1 cellular context compared by ENCODE assay signal in the genomic region with DNA sequence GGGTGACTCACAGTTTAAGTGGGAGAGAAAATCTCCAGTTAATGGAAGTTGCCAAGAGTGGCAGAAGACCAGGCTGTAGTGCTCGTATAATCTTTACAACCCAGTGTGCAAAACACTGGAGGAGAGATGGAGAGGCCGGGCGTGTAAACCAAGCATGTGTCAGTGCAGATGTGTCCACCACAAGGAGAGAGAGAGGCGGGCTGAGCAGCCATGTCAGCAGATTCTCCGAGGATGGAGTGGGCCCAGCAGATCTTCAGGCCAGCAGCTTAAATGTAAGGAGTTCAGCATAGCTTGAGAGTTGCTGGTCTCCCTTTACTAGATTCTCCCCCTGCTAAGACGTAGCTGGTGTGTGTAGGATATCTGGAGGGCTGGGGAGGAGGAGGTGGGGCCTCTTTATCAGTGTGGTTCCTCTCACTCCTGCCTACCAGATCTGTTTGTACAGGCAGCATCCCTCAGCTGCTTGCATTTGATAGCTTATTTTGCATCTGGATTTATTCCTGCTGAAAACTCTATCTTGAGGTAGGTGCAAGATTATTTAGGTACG.
TF ChIP-seq lines count a peak whose summit lies in the region.

No MANE protein-coding gene starts in this region.

TF ChIP-seq in K562, 482 proteins besides CTCF, POLR2A, EP300 and RAD21 (continued from another document and continues in another):
- TF ChIP-seq NBN (IDR thresholded peaks at IDR 0.05; ENCODE audit: low read depth) (0 out of 2 replicates have a peak, but pooled peaks have one; percentile 44), CBX2 (IDR thresholded peaks at IDR 0.05; ENCODE audit: insufficient read depth, low read length, poor library complexity, severe bottlenecking) (no peak), TCFL5 (CRISPR knock-in tag; conservative IDR thresholded peaks at IDR 0.05) (no peak), NRF1 (conservative IDR thresholded peaks at IDR 0.05 in 1 of 2, IDR thresholded peaks at IDR 0.05 in 1 of 2) (no peak), HDAC6 (IDR thresholded peaks at IDR 0.05; ENCODE audit: low read depth, low read length) (no peak), TEAD4 (IDR thresholded peaks at IDR 0.05; ENCODE audit: low read length) (peak; percentile 96), TEAD4 (CRISPR knock-in tag; IDR thresholded peaks at IDR 0.05; ENCODE audit: borderline replicate concordance) (no peak), FOXK1 (CRISPR knock-in tag; IDR thresholded peaks at IDR 0.05; ENCODE audit: borderline replicate concordance) (no peak), ESRRB (CRISPR knock-in tag; IDR thresholded peaks at IDR 0.05; ENCODE audit: borderline replicate concordance) (no peak), CCNT2 (IDR thresholded peaks at IDR 0.05; ENCODE audit: borderline replicate concordance, extremely low read depth, insufficient read length, low read depth, low read length) (peak; percentile 62), CBFA2T2 (conservative IDR thresholded peaks at IDR 0.05) (peak; percentile 96), NR4A1 (CRISPR knock-in tag; IDR thresholded peaks at IDR 0.05) (no peak), NR4A1 (tag; IDR thresholded peaks at IDR 0.05) (peak; percentile 62), NCOA1 (IDR thresholded peaks at IDR 0.05; ENCODE audit: low read depth) (peak; percentile 42; the same call in 1 of the 2 replicates), ZNF384 (IDR thresholded peaks at IDR 0.05; ENCODE audit: low read depth, low read length) (no peak), DACH1 (IDR thresholded peaks at IDR 0.05; ENCODE audit: partially characterized antibody) (peak; percentile 6), EHMT2 (IDR thresholded peaks at IDR 0.05) (no peak), MECOM (CRISPR knock-in tag; IDR thresholded peaks at IDR 0.05) (peak; percentile 38; the same call in 1 of the 2 replicates), ZKSCAN1 (IDR thresholded peaks at IDR 0.05; ENCODE audit: low read depth, low read length) (0 out of 2 replicates have a peak, but pooled peaks have one; percentile 47), ZNF217 (CRISPR knock-in tag; IDR thresholded peaks at IDR 0.05) (no peak), C11orf30 (IDR thresholded peaks at IDR 0.05; ENCODE audit: low read depth) (peak; percentile 87), FOXM1 (IDR thresholded peaks at IDR 0.05; ENCODE audit: low read depth) (peak; percentile 89), FOXM1 (CRISPR knock-in tag; IDR thresholded peaks at IDR 0.05; ENCODE audit: low read depth) (no peak), POLR2H (tag; IDR thresholded peaks at IDR 0.05; ENCODE audit: low read depth) (no peak), HDAC2 (IDR thresholded peaks at IDR 0.05) (peak; percentile 86), PCBP1 (IDR thresholded peaks at IDR 0.05; ENCODE audit: low read depth, low read length, poor library complexity, severe bottlenecking) (no peak), HNRNPLL (IDR thresholded peaks at IDR 0.05; ENCODE audit: low read depth, low read length, poor library complexity, severe bottlenecking) (no peak), DPF2 (IDR thresholded peaks at IDR 0.05) (peak; percentile 90), ARID1B (IDR thresholded peaks at IDR 0.05) (peak; percentile 96), ZNF589 (CRISPR knock-in tag; IDR thresholded peaks at IDR 0.05; ENCODE audit: low read depth) (no peak), ARNT (IDR thresholded peaks at IDR 0.05) (peak; percentile 49 to 86; a peak in 3 of 4 replicates), ZEB2 (IDR thresholded peaks at IDR 0.05) (0 out of 2 replicates have a peak, but pooled peaks have one; percentile 40), MAFG (tag; conservative IDR thresholded peaks at IDR 0.05) (peak; percentile 83), CTBP1 (IDR thresholded peaks at IDR 0.05; ENCODE audit: borderline replicate concordance) (peak; percentile 73; the same call in 1 of the 2 replicates), CBFB (CRISPR knock-in tag; IDR thresholded peaks at IDR 0.05) (no peak), ZNF707 (CRISPR knock-in tag; conservative IDR thresholded peaks at IDR 0.05) (no peak), CBX8 (IDR thresholded peaks at IDR 0.05; ENCODE audit: borderline replicate concordance, extremely low read depth, low read depth, low read length, poor library complexity, severe bottlenecking) (no peak)
- TF ChIP-seq, protein P1, sequence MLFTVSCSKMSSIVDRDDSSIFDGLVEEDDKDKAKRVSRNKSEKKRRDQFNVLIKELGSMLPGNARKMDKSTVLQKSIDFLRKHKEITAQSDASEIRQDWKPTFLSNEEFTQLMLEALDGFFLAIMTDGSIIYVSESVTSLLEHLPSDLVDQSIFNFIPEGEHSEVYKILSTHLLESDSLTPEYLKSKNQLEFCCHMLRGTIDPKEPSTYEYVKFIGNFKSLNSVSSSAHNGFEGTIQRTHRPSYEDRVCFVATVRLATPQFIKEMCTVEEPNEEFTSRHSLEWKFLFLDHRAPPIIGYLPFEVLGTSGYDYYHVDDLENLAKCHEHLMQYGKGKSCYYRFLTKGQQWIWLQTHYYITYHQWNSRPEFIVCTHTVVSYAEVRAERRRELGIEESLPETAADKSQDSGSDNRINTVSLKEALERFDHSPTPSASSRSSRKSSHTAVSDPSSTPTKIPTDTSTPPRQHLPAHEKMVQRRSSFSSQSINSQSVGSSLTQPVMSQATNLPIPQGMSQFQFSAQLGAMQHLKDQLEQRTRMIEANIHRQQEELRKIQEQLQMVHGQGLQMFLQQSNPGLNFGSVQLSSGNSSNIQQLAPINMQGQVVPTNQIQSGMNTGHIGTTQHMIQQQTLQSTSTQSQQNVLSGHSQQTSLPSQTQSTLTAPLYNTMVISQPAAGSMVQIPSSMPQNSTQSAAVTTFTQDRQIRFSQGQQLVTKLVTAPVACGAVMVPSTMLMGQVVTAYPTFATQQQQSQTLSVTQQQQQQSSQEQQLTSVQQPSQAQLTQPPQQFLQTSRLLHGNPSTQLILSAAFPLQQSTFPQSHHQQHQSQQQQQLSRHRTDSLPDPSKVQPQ (CRISPR knock-in tag; IDR thresholded peaks at IDR 0.05; ENCODE audit: borderline replicate concordance): no peak
- TF ChIP-seq, protein P2, sequence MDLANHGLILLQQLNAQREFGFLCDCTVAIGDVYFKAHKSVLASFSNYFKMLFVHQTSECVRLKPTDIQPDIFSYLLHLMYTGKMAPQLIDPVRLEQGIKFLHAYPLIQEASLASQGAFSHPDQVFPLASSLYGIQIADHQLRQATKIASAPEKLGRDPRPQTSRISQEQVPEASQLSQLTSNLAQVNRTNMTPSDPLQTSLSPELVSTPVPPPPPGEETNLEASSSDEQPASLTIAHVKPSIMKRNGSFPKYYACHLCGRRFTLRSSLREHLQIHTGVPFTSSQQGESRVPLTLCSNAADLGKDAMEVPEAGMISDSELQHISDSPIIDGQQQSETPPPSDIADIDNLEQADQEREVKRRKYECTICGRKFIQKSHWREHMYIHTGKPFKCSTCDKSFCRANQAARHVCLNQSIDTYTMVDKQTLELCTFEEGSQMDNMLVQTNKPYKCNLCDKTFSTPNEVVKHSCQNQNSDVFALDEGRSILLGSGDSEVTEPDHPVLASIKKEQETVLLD (IDR thresholded peaks at IDR 0.05): no peak
- TF ChIP-seq, protein P3, sequence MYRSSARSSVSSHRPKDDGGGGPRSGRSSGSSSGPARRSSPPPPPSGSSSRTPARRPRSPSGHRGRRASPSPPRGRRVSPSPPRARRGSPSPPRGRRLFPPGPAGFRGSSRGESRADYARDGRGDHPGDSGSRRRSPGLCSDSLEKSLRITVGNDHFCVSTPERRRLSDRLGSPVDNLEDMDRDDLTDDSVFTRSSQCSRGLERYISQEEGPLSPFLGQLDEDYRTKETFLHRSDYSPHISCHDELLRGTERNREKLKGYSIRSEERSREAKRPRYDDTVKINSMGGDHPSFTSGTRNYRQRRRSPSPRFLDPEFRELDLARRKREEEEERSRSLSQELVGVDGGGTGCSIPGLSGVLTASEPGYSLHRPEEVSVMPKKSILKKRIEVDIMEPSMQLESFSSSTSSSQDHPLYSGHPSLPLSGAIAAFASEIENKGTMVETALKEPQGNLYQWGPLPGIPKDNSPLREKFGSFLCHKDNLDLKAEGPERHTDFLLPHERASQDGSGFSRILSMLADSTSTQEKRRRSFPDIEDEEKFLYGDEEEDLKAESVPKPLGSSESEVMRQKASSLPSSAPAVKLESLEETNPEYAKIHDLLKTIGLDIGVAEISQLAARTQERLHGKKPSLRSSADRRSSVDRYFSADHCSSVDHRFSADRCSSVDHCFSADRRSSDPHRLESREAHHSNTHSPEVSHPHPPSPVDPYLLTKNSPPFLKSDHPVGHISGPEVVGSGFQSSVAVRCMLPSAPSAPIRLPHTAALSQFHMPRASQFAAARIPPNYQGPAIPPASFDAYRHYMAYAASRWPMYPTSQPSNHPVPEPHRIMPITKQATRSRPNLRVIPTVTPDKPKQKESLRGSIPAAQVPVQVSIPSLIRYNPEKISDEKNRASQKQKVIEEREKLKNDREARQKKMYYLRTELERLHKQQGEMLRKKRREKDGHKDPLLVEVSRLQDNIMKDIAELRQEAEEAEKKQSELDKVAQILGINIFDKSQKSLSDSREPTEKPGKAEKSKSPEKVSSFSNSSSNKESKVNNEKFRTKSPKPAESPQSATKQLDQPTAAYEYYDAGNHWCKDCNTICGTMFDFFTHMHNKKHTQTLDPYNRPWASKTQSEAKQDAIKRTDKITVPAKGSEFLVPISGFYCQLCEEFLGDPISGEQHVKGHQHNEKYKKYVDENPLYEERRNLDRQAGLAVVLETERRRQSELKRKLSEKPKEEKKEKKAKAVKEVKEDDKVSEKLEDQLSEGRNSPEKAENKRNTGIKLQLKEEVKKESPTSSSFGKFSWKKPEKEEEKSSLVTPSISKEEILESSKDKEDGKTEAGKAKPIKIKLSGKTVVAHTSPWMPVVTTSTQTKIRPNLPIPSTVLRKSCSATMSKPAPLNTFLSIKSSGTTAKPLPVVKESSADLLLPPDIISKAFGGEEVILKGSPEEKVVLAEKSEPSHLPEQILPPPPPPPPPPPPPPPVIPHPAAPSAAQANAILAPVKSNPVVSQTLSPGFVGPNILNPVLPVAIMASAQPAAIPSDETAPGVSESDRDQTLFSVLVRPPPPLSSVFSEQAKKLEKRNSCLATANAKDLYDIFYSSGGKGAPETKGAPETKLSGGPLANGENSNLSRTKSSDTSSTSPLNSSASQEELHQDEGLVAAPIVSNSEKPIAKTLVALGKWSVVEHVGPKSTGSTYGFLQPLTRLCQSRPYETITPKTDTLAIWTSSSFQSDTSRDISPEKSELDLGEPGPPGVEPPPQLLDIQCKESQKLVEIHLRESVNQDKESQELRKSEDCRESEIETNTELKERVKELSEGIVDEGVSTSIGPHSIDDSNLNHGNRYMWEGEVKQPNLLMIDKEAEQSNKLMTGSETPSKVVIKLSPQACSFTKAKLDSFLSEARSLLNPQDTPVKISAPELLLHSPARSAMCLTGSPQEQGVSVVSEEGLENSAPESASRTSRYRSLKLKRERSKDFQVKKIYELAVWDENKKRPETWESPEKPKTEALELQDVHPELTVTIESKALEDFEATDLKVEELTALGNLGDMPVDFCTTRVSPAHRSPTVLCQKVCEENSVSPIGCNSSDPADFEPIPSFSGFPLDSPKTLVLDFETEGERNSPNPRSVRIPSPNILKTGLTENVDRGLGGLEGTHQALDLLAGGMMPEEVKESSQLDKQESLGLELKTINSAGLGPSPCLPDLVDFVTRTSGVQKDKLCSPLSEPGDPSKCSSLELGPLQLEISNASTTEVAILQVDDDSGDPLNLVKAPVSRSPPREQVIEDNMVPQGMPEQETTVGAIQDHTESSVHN (IDR thresholded peaks at IDR 0.05; ENCODE audit: borderline replicate concordance in 1 of 2, low read depth in 1 of 2): no peak
- TF ChIP-seq, protein P4, sequence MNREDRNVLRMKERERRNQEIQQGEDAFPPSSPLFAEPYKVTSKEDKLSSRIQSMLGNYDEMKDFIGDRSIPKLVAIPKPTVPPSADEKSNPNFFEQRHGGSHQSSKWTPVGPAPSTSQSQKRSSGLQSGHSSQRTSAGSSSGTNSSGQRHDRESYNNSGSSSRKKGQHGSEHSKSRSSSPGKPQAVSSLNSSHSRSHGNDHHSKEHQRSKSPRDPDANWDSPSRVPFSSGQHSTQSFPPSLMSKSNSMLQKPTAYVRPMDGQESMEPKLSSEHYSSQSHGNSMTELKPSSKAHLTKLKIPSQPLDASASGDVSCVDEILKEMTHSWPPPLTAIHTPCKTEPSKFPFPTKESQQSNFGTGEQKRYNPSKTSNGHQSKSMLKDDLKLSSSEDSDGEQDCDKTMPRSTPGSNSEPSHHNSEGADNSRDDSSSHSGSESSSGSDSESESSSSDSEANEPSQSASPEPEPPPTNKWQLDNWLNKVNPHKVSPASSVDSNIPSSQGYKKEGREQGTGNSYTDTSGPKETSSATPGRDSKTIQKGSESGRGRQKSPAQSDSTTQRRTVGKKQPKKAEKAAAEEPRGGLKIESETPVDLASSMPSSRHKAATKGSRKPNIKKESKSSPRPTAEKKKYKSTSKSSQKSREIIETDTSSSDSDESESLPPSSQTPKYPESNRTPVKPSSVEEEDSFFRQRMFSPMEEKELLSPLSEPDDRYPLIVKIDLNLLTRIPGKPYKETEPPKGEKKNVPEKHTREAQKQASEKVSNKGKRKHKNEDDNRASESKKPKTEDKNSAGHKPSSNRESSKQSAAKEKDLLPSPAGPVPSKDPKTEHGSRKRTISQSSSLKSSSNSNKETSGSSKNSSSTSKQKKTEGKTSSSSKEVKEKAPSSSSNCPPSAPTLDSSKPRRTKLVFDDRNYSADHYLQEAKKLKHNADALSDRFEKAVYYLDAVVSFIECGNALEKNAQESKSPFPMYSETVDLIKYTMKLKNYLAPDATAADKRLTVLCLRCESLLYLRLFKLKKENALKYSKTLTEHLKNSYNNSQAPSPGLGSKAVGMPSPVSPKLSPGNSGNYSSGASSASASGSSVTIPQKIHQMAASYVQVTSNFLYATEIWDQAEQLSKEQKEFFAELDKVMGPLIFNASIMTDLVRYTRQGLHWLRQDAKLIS (CRISPR knock-in tag; IDR thresholded peaks at IDR 0.05): 0 out of 2 replicates have a peak, but pooled peaks have one; percentile 13
- TF ChIP-seq, protein P5, sequence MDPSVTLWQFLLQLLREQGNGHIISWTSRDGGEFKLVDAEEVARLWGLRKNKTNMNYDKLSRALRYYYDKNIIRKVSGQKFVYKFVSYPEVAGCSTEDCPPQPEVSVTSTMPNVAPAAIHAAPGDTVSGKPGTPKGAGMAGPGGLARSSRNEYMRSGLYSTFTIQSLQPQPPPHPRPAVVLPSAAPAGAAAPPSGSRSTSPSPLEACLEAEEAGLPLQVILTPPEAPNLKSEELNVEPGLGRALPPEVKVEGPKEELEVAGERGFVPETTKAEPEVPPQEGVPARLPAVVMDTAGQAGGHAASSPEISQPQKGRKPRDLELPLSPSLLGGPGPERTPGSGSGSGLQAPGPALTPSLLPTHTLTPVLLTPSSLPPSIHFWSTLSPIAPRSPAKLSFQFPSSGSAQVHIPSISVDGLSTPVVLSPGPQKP (CRISPR knock-in tag; IDR thresholded peaks at IDR 0.05): no peak
- TF ChIP-seq, protein P6, sequence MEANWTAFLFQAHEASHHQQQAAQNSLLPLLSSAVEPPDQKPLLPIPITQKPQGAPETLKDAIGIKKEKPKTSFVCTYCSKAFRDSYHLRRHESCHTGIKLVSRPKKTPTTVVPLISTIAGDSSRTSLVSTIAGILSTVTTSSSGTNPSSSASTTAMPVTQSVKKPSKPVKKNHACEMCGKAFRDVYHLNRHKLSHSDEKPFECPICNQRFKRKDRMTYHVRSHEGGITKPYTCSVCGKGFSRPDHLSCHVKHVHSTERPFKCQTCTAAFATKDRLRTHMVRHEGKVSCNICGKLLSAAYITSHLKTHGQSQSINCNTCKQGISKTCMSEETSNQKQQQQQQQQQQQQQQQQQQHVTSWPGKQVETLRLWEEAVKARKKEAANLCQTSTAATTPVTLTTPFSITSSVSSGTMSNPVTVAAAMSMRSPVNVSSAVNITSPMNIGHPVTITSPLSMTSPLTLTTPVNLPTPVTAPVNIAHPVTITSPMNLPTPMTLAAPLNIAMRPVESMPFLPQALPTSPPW (CRISPR knock-in tag; IDR thresholded peaks at IDR 0.05): peak; percentile 64
